In genomic region chr11:112834277-112834755, GRCh38 we compare ENCODE assay signal across 12 cellular contexts.
DNase-seq lines count a peak whose midpoint lies in the region; ATAC-seq and TF ChIP-seq lines count a peak whose summit lies in the region.
"Had no signal": no experiment of that assay in that cellular context is flagged by ENCODE, and none has a peak within 500 bp of the region (broad histone marks: within the 10 kb centered on the region; RNA-seq: fewer than 3 reads in every experiment).

No MANE protein-coding gene starts in this region.

- H3K9me3 Mint-ChIP-seq in neural progenitor cell (no peaks in the 10 kb centered on the region), osteocyte (ENCODE audit: unreplicated experiment) (peaks cover 2% of the 10 kb centered on the region)
- H3K9me3 Mint-ChIP-seq: stimulated activated naive CD8-positive, alpha-beta T cell treated with anti-CD3 and anti-CD28 coated beads, Interleukin-15, Interleukin-2, amounts not matched to agents 100 ng/mL and 50 ng/mL, for 24 hours had no signal

- TF ChIP-seq POLR2A in gastroesophageal sphincter (IDR thresholded peaks at IDR 0.05) (no peak), esophagus squamous epithelium (IDR thresholded peaks at IDR 0.05) (no peak)

- no peak overlapping the region for H3K4me3 Mint-ChIP-seq in neural progenitor cell
- no peak overlapping the region for H3K4me3 Mint-ChIP-seq in osteocyte (ENCODE audit: unreplicated experiment)
- H3K4me3 Mint-ChIP-seq: stimulated activated naive CD8-positive, alpha-beta T cell treated with anti-CD3 and anti-CD28 coated beads, Interleukin-15, Interleukin-2, amounts not matched to agents 100 ng/mL and 50 ng/mL, for 24 hours had no signal

- H3K4me1 Mint-ChIP-seq in neural progenitor cell (peaks cover 21% of the 10 kb centered on the region), osteocyte (ENCODE audit: unreplicated experiment) (no peaks in the 10 kb centered on the region)

- WGBS in gastroesophageal sphincter (ENCODE audit: low coverage in 1 of 2), 2 donors: 0% methylated on average over 1 of the region's 5 CpGs; no CpG with 5 or more reads in 1 of the 2 donors
- WGBS in esophagus squamous epithelium, 2 donors: 30 to 43% methylated on average over 2 to 3 of the region's 5 CpGs

- H2AFZ ChIP-seq in neural progenitor cell (replicated peaks): no peak overlapping the region

- H3K36me3 ChIP-seq in gastroesophageal sphincter (no peaks in the 10 kb centered on the region), neural progenitor cell (no peaks in the 10 kb centered on the region), esophagus squamous epithelium (no peaks in the 10 kb centered on the region)
- H3K36me3 ChIP-seq: esophagus muscularis mucosa, lower lobe of right lung had no signal

- intact Hi-C loops in esophagus squamous epithelium (cut with DNase I): no loop called here

- TF ChIP-seq CTCF in gastroesophageal sphincter (IDR thresholded peaks at IDR 0.05) (no peak), neural progenitor cell (IDR thresholded peaks at IDR 0.05) (no peak), osteocyte (IDR thresholded peaks at IDR 0.05) (no peak), esophagus squamous epithelium (IDR thresholded peaks at IDR 0.05) (no peak)

- peak; percentile 74 for ATAC-seq in gastroesophageal sphincter
- ATAC-seq in HG02973 (IDR thresholded peaks at IDR 0.05; ENCODE audit: unreplicated experiment): no peak

- H3K4me3 ChIP-seq in gastroesophageal sphincter (no peak overlapping the region), neural progenitor cell (no peak overlapping the region), esophagus squamous epithelium (no peak overlapping the region)
- H3K4me3 ChIP-seq: esophagus muscularis mucosa, lower lobe of right lung had no signal

- H3K27me3 Mint-ChIP-seq in neural progenitor cell (ENCODE audit: insufficient read depth, low read depth): peaks cover 6% of the 10 kb centered on the region
- H3K27me3 Mint-ChIP-seq in osteocyte (ENCODE audit: unreplicated experiment): no peaks in the 10 kb centered on the region

- no peak overlapping the region for H3K9ac ChIP-seq in neural progenitor cell

- H3K27ac ChIP-seq in gastroesophageal sphincter: peak overlapping the region in 1 of 4 donors; percentile 39
- H3K27ac ChIP-seq in neural progenitor cell: no peak overlapping the region
- no peak overlapping the region for H3K27ac ChIP-seq in esophagus squamous epithelium
- H3K27ac ChIP-seq: lower lobe of right lung had no signal

- H3K4me1 ChIP-seq in gastroesophageal sphincter: peaks cover 0 to 48% (median 0%) of the 10 kb centered on the region in 3 donors
- peaks cover 12% of the 10 kb centered on the region for H3K4me1 ChIP-seq in neural progenitor cell
- H3K4me1 ChIP-seq in esophagus squamous epithelium: no peaks in the 10 kb centered on the region
- H3K4me1 ChIP-seq: lower lobe of right lung had no signal

- H3F3A ChIP-seq in neural progenitor cell (ENCODE audit: low read depth): no peaks in the 10 kb centered on the region

- TF ChIP-seq EP300 in gastroesophageal sphincter (IDR thresholded peaks at IDR 0.05): no peak

- H3K36me3 Mint-ChIP-seq in neural progenitor cell (no peaks in the 10 kb centered on the region), osteocyte (ENCODE audit: unreplicated experiment) (no peaks in the 10 kb centered on the region)

- peak; percentile 52 for DNase-seq in DMS153 (lab: John Stamatoyannopoulos, UW)
- DNase-seq in NCI-H345 treated with DMSO at 0.1 percent for 48 hours (lab: John Stamatoyannopoulos, UW; ENCODE audit: unreplicated experiment): peak; percentile 3
- DNase-seq in neural progenitor cell (ENCODE audit: low spot score): no peak
- DNase-seq in osteocyte (ENCODE audit: extremely low spot score, unreplicated experiment): no peak
- DNase-seq in stimulated activated CD4-positive, alpha-beta T cell treated with anti-CD3 and anti-CD28 coated beads, Interleukin-4, amount 100 ng/mL, for 4 hours: no peak
- no peak for DNase-seq in esophagus squamous epithelium (lab: John Stamatoyannopoulos, UW)
- DNase-seq: lower lobe of right lung, T-helper 1 cell had no signal

- no peaks in the 10 kb centered on the region for H3K27me3 ChIP-seq in gastroesophageal sphincter
- H3K27me3 ChIP-seq in neural progenitor cell: no peaks in the 10 kb centered on the region
- H3K27me3 ChIP-seq in esophagus squamous epithelium: peaks cover 0 to 18% (median 0%) of the 10 kb centered on the region in 4 donors
- H3K27me3 ChIP-seq: esophagus muscularis mucosa had no signal

- H3K27ac Mint-ChIP-seq in neural progenitor cell (peak overlapping the region; percentile 54), osteocyte (ENCODE audit: unreplicated experiment) (no peak overlapping the region)
- H3K27ac Mint-ChIP-seq: stimulated activated naive CD8-positive, alpha-beta T cell treated with anti-CD3 and anti-CD28 coated beads, Interleukin-15, Interleukin-2, amounts not matched to agents 100 ng/mL and 50 ng/mL, for 24 hours had no signal

- no peaks in the 10 kb centered on the region for H4K20me1 ChIP-seq in neural progenitor cell (ENCODE audit: low read depth)

- H3K4me2 ChIP-seq in neural progenitor cell: no peak overlapping the region

- H3K9me3 ChIP-seq in gastroesophageal sphincter (no peaks in the 10 kb centered on the region), neural progenitor cell (ENCODE audit: low read depth) (no peaks in the 10 kb centered on the region), esophagus squamous epithelium (no peaks in the 10 kb centered on the region)
- H3K9me3 ChIP-seq: esophagus muscularis mucosa, lower lobe of right lung had no signal

- no peaks in the 10 kb centered on the region for H3K79me2 ChIP-seq in neural progenitor cell (ENCODE audit: low read depth)

Comparison
In these comparisons a context has a peak if more than half of its experiments do, and no peak if none do; other contexts are left out.
1. DNase-seq: peak in DMS153 (single experiment) and NCI-H345 treated with DMSO at 0.1 percent for 48 hours (single experiment); none in neural progenitor cell (single experiment), osteocyte (single experiment), stimulated activated CD4-positive, alpha-beta T cell treated with anti-CD3 and anti-CD28 coated beads, Interleukin-4, amount 100 ng/mL, for 4 hours (0 of 2) and esophagus squamous epithelium (single experiment).